In genomic region chr15:78660584-78660983, GRCh38 we compare ENCODE assay signal across 2 cellular contexts.
TF ChIP-seq lines count a peak whose summit lies in the region.

No MANE protein-coding gene starts in this region.

TF ChIP-seq in GM23338, 12 proteins besides CTCF, POLR2A, EP300 and RAD21 (continued from another document):
- TF ChIP-seq ZNF462 (CRISPR knock-in tag; IDR thresholded peaks at IDR 0.05) (no peak), JUNB (IDR thresholded peaks at IDR 0.05; ENCODE audit: unreplicated experiment) (no peak), EZH2 (IDR thresholded peaks at IDR 0.05; ENCODE audit: low read depth, unreplicated experiment) (no peak)

TF ChIP-seq in WTC11, 78 proteins besides CTCF, POLR2A, EP300 and RAD21 (continued from another document):
- no peak for TF ChIP-seq ATF6 (CRISPR knock-in tag; IDR thresholded peaks at IDR 0.05)
